In the genomic region with DNA sequence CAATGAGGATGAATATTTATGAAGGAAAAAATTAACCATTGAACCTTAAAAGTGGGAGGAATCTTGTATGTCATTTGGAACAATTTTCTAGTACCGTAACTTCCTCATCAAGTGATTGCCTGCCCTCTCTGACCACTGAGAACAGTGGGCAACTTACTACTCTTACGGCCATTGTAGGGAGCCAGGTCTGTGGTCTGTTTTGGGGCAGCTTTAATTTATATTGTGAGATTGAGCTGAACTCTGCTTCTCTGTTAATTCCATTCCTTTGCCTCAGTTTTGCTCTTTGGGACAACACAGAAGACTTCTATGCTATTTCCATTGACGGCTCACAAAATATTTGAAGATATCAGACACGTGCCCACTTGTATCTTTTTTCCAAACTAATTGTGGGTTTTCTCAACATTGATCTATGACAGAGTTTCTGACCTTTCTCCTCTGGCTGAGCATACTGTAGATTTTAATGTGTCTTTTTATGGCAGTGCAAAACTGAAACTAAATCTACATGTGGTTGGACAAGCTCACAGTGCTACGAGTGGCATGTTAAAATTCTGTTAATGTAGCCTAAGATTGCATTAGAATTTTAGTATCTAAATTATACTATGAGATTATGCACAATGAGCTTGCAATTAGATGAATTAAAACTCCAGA, we compare ENCODE assay signal across 8 cellular contexts. TPM values are rescaled to one million over a fixed set of nuclear protein-coding genes. Genes with fewer than 3 reads are reported as not detected.
DNase-seq lines count a peak whose midpoint lies in the region; ATAC-seq and TF ChIP-seq lines count a peak whose summit lies in the region.

No MANE protein-coding gene starts in this region.

- ATAC-seq in GM19328 (IDR thresholded peaks at IDR 0.05; ENCODE audit: unreplicated experiment) = peak; percentile 88
- ATAC-seq in HG03280 (IDR thresholded peaks at IDR 0.05; ENCODE audit: unreplicated experiment) = peak; percentile 72
- no peak for ATAC-seq in gastrocnemius medialis
- no peak for ATAC-seq in GM21381 (IDR thresholded peaks at IDR 0.05; ENCODE audit: unreplicated experiment)

- TF ChIP-seq POLR2A in gastrocnemius medialis (IDR thresholded peaks at IDR 0.05) = no peak

- H3K27ac ChIP-seq in gastrocnemius medialis = no peak overlapping the region

- H3K27me3 ChIP-seq in gastrocnemius medialis = no peaks in the 10 kb centered on the region

- H3K4me1 ChIP-seq in gastrocnemius medialis = peaks cover 0 to 4% of the 10 kb centered on the region in 2 donors

- H3K36me3 ChIP-seq in gastrocnemius medialis = no peaks in the 10 kb centered on the region

- in situ Hi-C loops in astrocyte of the spinal cord (cut with HindIII; ENCODE audit: low sequenced_read_pairs) (no loop called here), gastrocnemius medialis (cut with MboI; ENCODE audit: low sequenced_read_pairs in 4 of 4) (no loop called here)

- no peak overlapping the region for H3K4me3 ChIP-seq in astrocyte of the spinal cord (ENCODE audit: low read depth, low read length)
- H3K4me3 ChIP-seq in gastrocnemius medialis = peak overlapping the region in 3 of 4 donors; percentile 20 to 38 (median 21)

- intact Hi-C loops in gastrocnemius medialis (cut with DNase I; ENCODE audit: low total_unique reads) = no loop called here

- no peak for TF ChIP-seq CTCF in astrocyte of the spinal cord (IDR thresholded peaks at IDR 0.05; ENCODE audit: low read depth, low read length)
- no peak for TF ChIP-seq CTCF in gastrocnemius medialis (IDR thresholded peaks at IDR 0.05 in 4 of 5, conservative IDR thresholded peaks at IDR 0.05 in 1 of 5)

- no peaks in the 10 kb centered on the region for H3K9me3 ChIP-seq in gastrocnemius medialis

- DNase-seq in astrocyte of the spinal cord (ENCODE audit: low read depth, low spot score) = peak; percentile 29
- DNase-seq in gastrocnemius medialis = no peak
- no peak for DNase-seq in NCI-H524 (lab: John Stamatoyannopoulos, UW)
- no peak for DNase-seq in nucleus accumbens (lab: John Stamatoyannopoulos, UW)
- no peak for DNase-seq in NCI-H2171 treated with DMSO at 0.1 percent for 48 hours (lab: John Stamatoyannopoulos, UW)

RNA-seq across cellular contexts. Expression of a gene that starts 27.8 kb away (rescaled TPM):
- total RNA-seq in gastrocnemius medialis = 10 to 100 TPM in 2 of 4 donors, 1 to 10 TPM in 2; 4.9 to 12.4 (median 9.8) TPM

Comparison
In these comparisons a context has a peak if more than half of its experiments do, and no peak if none do; other contexts are left out.
1. ATAC-seq: peak in GM19328 (single experiment) and HG03280 (single experiment); none in gastrocnemius medialis (0 of 2) and GM21381 (single experiment).